ENCODE assay signal across 1 cellular context in genomic region chr19:17283504-17283996, GRCh38.
TF ChIP-seq lines count a peak whose summit lies in the region.

No MANE protein-coding gene starts in this region.

TF ChIP-seq in K562, 482 proteins besides CTCF, POLR2A, EP300 and RAD21:
- TF ChIP-seq TAF7 (tag; IDR thresholded peaks at IDR 0.05) (no peak), TFAM (CRISPR knock-in tag; conservative IDR thresholded peaks at IDR 0.05) (no peak), PHTF2 (CRISPR knock-in tag; IDR thresholded peaks at IDR 0.05) (no peak), MAX (CRISPR knock-in tag; IDR thresholded peaks at IDR 0.05) (0 out of 2 replicates have a peak, but pooled peaks have one; percentile 22), MTA3 (IDR thresholded peaks at IDR 0.05; ENCODE audit: borderline replicate concordance) (no peak)
- TF ChIP-seq, protein P1, sequence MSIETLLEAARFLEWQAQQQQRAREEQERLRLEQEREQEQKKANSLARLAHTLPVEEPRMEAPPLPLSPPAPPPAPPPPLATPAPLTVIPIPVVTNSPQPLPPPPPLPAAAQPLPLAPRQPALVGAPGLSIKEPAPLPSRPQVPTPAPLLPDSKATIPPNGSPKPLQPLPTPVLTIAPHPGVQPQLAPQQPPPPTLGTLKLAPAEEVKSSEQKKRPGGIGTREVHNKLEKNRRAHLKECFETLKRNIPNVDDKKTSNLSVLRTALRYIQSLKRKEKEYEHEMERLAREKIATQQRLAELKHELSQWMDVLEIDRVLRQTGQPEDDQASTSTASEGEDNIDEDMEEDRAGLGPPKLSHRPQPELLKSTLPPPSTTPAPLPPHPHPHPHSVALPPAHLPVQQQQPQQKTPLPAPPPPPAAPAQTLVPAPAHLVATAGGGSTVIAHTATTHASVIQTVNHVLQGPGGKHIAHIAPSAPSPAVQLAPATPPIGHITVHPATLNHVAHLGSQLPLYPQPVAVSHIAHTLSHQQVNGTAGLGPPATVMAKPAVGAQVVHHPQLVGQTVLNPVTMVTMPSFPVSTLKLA (conservative IDR thresholded peaks at IDR 0.05) = no peak
- TF ChIP-seq, protein P2, sequence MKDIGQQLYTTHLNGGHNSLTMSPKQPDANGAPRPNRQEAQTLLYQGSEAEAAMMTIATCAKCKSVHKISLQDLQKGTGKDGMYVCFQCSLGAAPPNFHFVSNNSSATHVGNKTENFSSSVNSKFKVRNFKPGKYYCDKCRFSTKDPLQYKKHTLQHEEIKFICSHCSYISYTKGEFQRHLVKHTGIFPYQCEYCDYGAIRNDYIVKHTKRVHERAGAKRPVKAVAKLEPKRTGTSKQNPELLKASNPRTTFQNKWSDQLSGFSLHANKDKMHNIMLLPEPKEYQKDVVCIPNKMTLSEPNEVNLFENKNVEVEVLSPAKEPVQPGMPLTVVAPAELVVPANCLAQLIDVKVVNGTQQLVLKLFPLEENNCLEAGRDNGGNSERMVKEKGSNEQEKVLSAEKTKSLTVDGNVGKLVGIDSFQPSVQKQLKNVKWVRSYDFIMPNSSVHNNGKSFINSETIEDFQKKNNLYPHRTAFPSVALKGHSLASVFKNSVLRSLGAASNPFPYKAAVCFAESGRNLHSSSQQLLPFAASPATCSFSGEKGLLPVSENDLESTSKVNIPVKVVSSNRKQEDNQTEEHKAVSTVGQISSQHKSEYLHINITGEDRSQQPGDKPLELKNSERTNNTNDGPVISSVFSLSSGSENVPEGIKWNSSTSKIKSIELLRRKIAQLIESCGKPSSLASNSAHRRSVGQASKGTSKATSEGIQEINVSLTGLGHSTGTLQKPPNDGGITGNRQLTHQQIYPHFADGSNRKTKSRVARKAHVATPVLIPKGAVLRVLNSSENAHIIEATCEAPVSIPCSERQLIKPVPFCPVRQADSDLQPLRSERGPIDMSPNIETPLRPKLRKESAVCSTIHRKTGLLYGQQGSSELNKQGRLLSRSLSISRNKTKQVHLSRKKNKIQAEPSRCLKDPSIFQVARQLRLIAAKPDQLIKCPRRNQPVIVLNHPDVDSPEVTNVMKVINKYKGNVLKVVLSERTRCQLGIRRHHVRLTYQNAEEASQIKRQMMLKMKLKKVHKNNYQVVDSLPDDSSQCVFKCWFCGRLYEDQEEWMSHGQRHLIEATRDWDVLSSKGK (CRISPR knock-in tag; IDR thresholded peaks at IDR 0.05) = no peak
